1 cellular context compared by ENCODE assay signal in genomic region chr7:151519765-151520418, GRCh38.
TF ChIP-seq lines count a peak whose summit lies in the region.

TSS of gene RHEB (minus strand) at chr7:151519895. CDS start at chr7:151519511, 384 bp downstream.

TF ChIP-seq in K562, 482 proteins besides CTCF, POLR2A, EP300 and RAD21 (continued from another document and continues in another):
- TF ChIP-seq, protein P1, sequence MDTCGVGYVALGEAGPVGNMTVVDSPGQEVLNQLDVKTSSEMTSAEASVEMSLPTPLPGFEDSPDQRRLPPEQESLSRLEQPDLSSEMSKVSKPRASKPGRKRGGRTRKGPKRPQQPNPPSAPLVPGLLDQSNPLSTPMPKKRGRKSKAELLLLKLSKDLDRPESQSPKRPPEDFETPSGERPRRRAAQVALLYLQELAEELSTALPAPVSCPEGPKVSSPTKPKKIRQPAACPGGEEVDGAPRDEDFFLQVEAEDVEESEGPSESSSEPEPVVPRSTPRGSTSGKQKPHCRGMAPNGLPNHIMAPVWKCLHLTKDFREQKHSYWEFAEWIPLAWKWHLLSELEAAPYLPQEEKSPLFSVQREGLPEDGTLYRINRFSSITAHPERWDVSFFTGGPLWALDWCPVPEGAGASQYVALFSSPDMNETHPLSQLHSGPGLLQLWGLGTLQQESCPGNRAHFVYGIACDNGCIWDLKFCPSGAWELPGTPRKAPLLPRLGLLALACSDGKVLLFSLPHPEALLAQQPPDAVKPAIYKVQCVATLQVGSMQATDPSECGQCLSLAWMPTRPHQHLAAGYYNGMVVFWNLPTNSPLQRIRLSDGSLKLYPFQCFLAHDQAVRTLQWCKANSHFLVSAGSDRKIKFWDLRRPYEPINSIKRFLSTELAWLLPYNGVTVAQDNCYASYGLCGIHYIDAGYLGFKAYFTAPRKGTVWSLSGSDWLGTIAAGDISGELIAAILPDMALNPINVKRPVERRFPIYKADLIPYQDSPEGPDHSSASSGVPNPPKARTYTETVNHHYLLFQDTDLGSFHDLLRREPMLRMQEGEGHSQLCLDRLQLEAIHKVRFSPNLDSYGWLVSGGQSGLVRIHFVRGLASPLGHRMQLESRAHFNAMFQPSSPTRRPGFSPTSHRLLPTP (IDR thresholded peaks at IDR 0.05; ENCODE audit: borderline replicate concordance, extremely low read depth, insufficient read length): peak; percentile 93
- peak in 1 of 2 experiments; percentile 73; a peak in 1 of 4 replicates for TF ChIP-seq SIN3A (IDR thresholded peaks at IDR 0.05; ENCODE audit: borderline replicate concordance in 2 of 2, control insufficient read depth in 1 of 2, low read depth in 2 of 2, low read length in 2 of 2)
- TF ChIP-seq SMC3 (conservative IDR thresholded peaks at IDR 0.05; ENCODE audit: insufficient read depth, low read depth, low read length): no peak
- TF ChIP-seq MXI1 (IDR thresholded peaks at IDR 0.05; ENCODE audit: low read depth, low read length): no peak
- TF ChIP-seq NR1H2 (CRISPR knock-in tag; IDR thresholded peaks at IDR 0.05): no peak
- TF ChIP-seq ZNF140 (CRISPR knock-in tag; IDR thresholded peaks at IDR 0.05): no peak
- TF ChIP-seq NBN (IDR thresholded peaks at IDR 0.05; ENCODE audit: low read depth): peak; percentile 85
- no peak for TF ChIP-seq ZC3H8 (IDR thresholded peaks at IDR 0.05)
- peak; percentile 85 for TF ChIP-seq POLR2G (IDR thresholded peaks at IDR 0.05; ENCODE audit: low read depth, low read length)
- TF ChIP-seq PHTF2 (CRISPR knock-in tag; IDR thresholded peaks at IDR 0.05): no peak
- TF ChIP-seq NELFE (IDR thresholded peaks at IDR 0.05; ENCODE audit: insufficient read depth, insufficient read length): no peak
- TF ChIP-seq STAG1 (CRISPR knock-in tag; IDR thresholded peaks at IDR 0.05; ENCODE audit: borderline replicate concordance): no peak
- no peak for TF ChIP-seq SIN3B (IDR thresholded peaks at IDR 0.05; ENCODE audit: low read depth)
- TF ChIP-seq SRSF9 (IDR thresholded peaks at IDR 0.05; ENCODE audit: borderline replicate concordance, low read depth, low read length): no peak
- no peak for TF ChIP-seq MITF (IDR thresholded peaks at IDR 0.05)
- TF ChIP-seq ARID4B (CRISPR knock-in tag; IDR thresholded peaks at IDR 0.05): 0 out of 2 replicates have a peak, but pooled peaks have one; percentile 10
- no peak for TF ChIP-seq NONO (IDR thresholded peaks at IDR 0.05; ENCODE audit: low read depth in 2 of 2, low read length in 1 of 2)
- TF ChIP-seq ZNF175 (CRISPR knock-in tag; IDR thresholded peaks at IDR 0.05; ENCODE audit: low read depth): 0 out of 2 replicates have a peak, but pooled peaks have one; percentile 16
- no peak for TF ChIP-seq CREB5 (CRISPR knock-in tag; IDR thresholded peaks at IDR 0.05)
- no peak for TF ChIP-seq FUS (optimal IDR thresholded peaks at IDR 0.05; ENCODE audit: low read depth, low read length)
- TF ChIP-seq, protein P2, sequence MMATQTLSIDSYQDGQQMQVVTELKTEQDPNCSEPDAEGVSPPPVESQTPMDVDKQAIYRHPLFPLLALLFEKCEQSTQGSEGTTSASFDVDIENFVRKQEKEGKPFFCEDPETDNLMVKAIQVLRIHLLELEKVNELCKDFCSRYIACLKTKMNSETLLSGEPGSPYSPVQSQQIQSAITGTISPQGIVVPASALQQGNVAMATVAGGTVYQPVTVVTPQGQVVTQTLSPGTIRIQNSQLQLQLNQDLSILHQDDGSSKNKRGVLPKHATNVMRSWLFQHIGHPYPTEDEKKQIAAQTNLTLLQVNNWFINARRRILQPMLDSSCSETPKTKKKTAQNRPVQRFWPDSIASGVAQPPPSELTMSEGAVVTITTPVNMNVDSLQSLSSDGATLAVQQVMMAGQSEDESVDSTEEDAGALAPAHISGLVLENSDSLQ (IDR thresholded peaks at IDR 0.05): peak; percentile 78
- TF ChIP-seq DPF2 (IDR thresholded peaks at IDR 0.05): no peak
- TF ChIP-seq RBM17 (IDR thresholded peaks at IDR 0.05; ENCODE audit: borderline replicate concordance, low read depth, low read length): no peak
- no peak for TF ChIP-seq ZNF184 (CRISPR knock-in tag; IDR thresholded peaks at IDR 0.05)
- no peak for TF ChIP-seq IRF9 (tag; IDR thresholded peaks at IDR 0.05)
- no peak for TF ChIP-seq ZNF707 (CRISPR knock-in tag; conservative IDR thresholded peaks at IDR 0.05)
- TF ChIP-seq, protein P3, sequence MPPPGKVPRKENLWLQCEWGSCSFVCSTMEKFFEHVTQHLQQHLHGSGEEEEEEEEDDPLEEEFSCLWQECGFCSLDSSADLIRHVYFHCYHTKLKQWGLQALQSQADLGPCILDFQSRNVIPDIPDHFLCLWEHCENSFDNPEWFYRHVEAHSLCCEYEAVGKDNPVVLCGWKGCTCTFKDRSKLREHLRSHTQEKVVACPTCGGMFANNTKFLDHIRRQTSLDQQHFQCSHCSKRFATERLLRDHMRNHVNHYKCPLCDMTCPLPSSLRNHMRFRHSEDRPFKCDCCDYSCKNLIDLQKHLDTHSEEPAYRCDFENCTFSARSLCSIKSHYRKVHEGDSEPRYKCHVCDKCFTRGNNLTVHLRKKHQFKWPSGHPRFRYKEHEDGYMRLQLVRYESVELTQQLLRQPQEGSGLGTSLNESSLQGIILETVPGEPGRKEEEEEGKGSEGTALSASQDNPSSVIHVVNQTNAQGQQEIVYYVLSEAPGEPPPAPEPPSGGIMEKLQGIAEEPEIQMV (tag; conservative IDR thresholded peaks at IDR 0.05; ENCODE audit: low read depth): no peak
- TF ChIP-seq ASH1L (IDR thresholded peaks at IDR 0.05; ENCODE audit: borderline replicate concordance, low read depth, partially characterized antibody): peak; percentile 72
- peak; percentile 93 for TF ChIP-seq SP1 (CRISPR knock-in tag; IDR thresholded peaks at IDR 0.05)
- no peak for TF ChIP-seq RUNX1 (IDR thresholded peaks at IDR 0.05; ENCODE audit: low read depth)
- no peak for TF ChIP-seq ELK3 (CRISPR knock-in tag; IDR thresholded peaks at IDR 0.05)
- no peak for TF ChIP-seq HDAC3 (IDR thresholded peaks at IDR 0.05; ENCODE audit: borderline replicate concordance, partially characterized antibody)
- TF ChIP-seq CEBPZ (IDR thresholded peaks at IDR 0.05; ENCODE audit: borderline replicate concordance, low read depth, low read length): no peak
- 0 out of 2 replicates have a peak, but pooled peaks have one; percentile 25 for TF ChIP-seq ZBTB7A (IDR thresholded peaks at IDR 0.05; ENCODE audit: borderline replicate concordance, control insufficient read depth, low read depth, low read length)
- TF ChIP-seq PHF8 (IDR thresholded peaks at IDR 0.05; ENCODE audit: borderline replicate concordance, low read length): peak; percentile 59; the same call in 1 of the 2 replicates
- TF ChIP-seq PRMT5 (CRISPR knock-in tag; IDR thresholded peaks at IDR 0.05): no peak
- TF ChIP-seq RBM34 (IDR thresholded peaks at IDR 0.05; ENCODE audit: borderline replicate concordance, insufficient read depth, low read length): no peak
- 0 out of 2 replicates have a peak, but pooled peaks have one; percentile 54 for TF ChIP-seq SMAD3 (CRISPR knock-in tag; conservative IDR thresholded peaks at IDR 0.05)
- TF ChIP-seq HES1 (IDR thresholded peaks at IDR 0.05; ENCODE audit: low read depth): 0 out of 2 replicates have a peak, but pooled peaks have one; percentile 36
